Comparison of ENCODE assay signal across 9 cellular contexts in genomic region chr12:1662761-1663439, GRCh38. TPM values are rescaled to one million over a fixed set of nuclear protein-coding genes. Genes with fewer than 3 reads are reported as not detected.
A peak's percentile ranks its signal among the peaks of the same experiment; 100 is the strongest.
DNase-seq lines count a peak whose midpoint lies in the region; ATAC-seq, FAIRE-seq and TF ChIP-seq lines count a peak whose summit lies in the region.
"Had no signal": no experiment of that assay in that cellular context is flagged by ENCODE, and none has a peak within 500 bp of the region (broad histone marks: within the 10 kb centered on the region; RNA-seq: fewer than 3 reads in every experiment).

No MANE protein-coding gene starts in this region.

- TF ChIP-seq EP300 in esophagus muscularis mucosa (IDR thresholded peaks at IDR 0.05): no peak

- peak in 2 of 3 experiments; percentile 18 to 41 for TF ChIP-seq CTCF in esophagus muscularis mucosa (IDR thresholded peaks at IDR 0.05)
- peak; percentile 23 for TF ChIP-seq CTCF in osteocyte (IDR thresholded peaks at IDR 0.05)

- peaks cover 55% of the 10 kb centered on the region for H3K4me1 Mint-ChIP-seq in activated CD8-positive, alpha-beta T cell treated with anti-CD3 and anti-CD28 coated beads, Interleukin-2, amount 10 ng/mL, durations not matched to agents 7 days and 5 days (ENCODE audit: low read depth)
- H3K4me1 Mint-ChIP-seq in osteocyte (ENCODE audit: unreplicated experiment): peaks cover 63% of the 10 kb centered on the region

- H3K27me3 ChIP-seq in esophagus muscularis mucosa: no peaks in the 10 kb centered on the region
- H3K27me3 ChIP-seq: SJSA1 had no signal

- H3K9me3 ChIP-seq in esophagus muscularis mucosa: no peaks in the 10 kb centered on the region
- H3K9me3 ChIP-seq: SJSA1 had no signal

- WGBS in esophagus muscularis mucosa: 62% methylated on average over 6 of the region's 46 CpGs

- H3K4me1 ChIP-seq in esophagus muscularis mucosa: peaks cover 36 to 46% (median 44%) of the 10 kb centered on the region in 4 donors

- peak; percentile 26 for FAIRE-seq in HTR-8/SVneo (lab: Jason Lieb, UNC)

- H3K4me3 Mint-ChIP-seq in activated CD8-positive, alpha-beta T cell treated with anti-CD3 and anti-CD28 coated beads, Interleukin-2, amount 10 ng/mL, durations not matched to agents 7 days and 5 days: peak overlapping the region; percentile 70
- H3K4me3 Mint-ChIP-seq in osteocyte (ENCODE audit: unreplicated experiment): peak overlapping the region; percentile 67

- CTCF ChIA-PET in activated CD8-positive, alpha-beta T cell treated with anti-CD3 and anti-CD28 coated beads, Interleukin-2, amount 10 ng/mL, durations not matched to agents 7 days and 5 days (lab: Charles Lee): interaction anchor here (1.6 kb wide), 1 partner anchor 10 kb away, joined by 4 read pairs; no protein-coding TSS in a partner anchor

- peak overlapping the region; percentile 69 to 76 (median 76) for H3K27ac ChIP-seq in esophagus muscularis mucosa (replicated peaks in 1 of 4)
- H3K27ac ChIP-seq: SJSA1 had no signal

- POLR2A ChIA-PET in activated CD8-positive, alpha-beta T cell treated with anti-CD3 and anti-CD28 coated beads, Interleukin-2, amount 10 ng/mL, durations not matched to agents 7 days and 5 days (lab: Charles Lee): interaction anchor here (0.6 kb wide), 1 partner anchor 1891 kb away, joined by 3 read pairs; no protein-coding TSS in a partner anchor

- no peak for ATAC-seq in activated CD8-positive, alpha-beta T cell treated with anti-CD3 and anti-CD28 coated beads, Interleukin-2, amount 10 ng/mL, durations not matched to agents 7 days and 5 days

- H3K36me3 Mint-ChIP-seq in activated CD8-positive, alpha-beta T cell treated with anti-CD3 and anti-CD28 coated beads, Interleukin-2, amount 10 ng/mL, durations not matched to agents 7 days and 5 days (ENCODE audit: low read depth): peaks cover 14% of the 10 kb centered on the region
- H3K36me3 Mint-ChIP-seq in osteocyte (ENCODE audit: unreplicated experiment): no peaks in the 10 kb centered on the region

- DNase-seq in HTR-8/SVneo (ENCODE audit: insufficient read length, low spot score) (no peak), esophagus muscularis mucosa (ENCODE audit: extremely low spot score) (no peak), osteocyte (ENCODE audit: extremely low spot score, unreplicated experiment) (no peak), SIG-M5 (lab: John Stamatoyannopoulos, UW) (no peak), kidney glomerular epithelial cell (lab: John Stamatoyannopoulos, UW) (no peak), cortex of kidney (lab: John Stamatoyannopoulos, UW) (no peak), pons (ENCODE audit: low spot score) (no peak)
- DNase-seq in activated CD8-positive, alpha-beta T cell treated with anti-CD3 and anti-CD28 coated beads, Interleukin-2, amount 10 ng/mL, durations not matched to agents 7 days and 5 days: no peak

- H3K9me3 Mint-ChIP-seq in activated CD8-positive, alpha-beta T cell treated with anti-CD3 and anti-CD28 coated beads, Interleukin-2, amount 10 ng/mL, durations not matched to agents 7 days and 5 days (ENCODE audit: insufficient read depth): no peaks in the 10 kb centered on the region
- H3K9me3 Mint-ChIP-seq in osteocyte (ENCODE audit: unreplicated experiment): no peaks in the 10 kb centered on the region

- intact Hi-C loops in esophagus muscularis mucosa (cut with DNase I): no loop called here

- H3K27ac Mint-ChIP-seq in activated CD8-positive, alpha-beta T cell treated with anti-CD3 and anti-CD28 coated beads, Interleukin-2, amount 10 ng/mL, durations not matched to agents 7 days and 5 days: peak overlapping the region; percentile 81
- peak overlapping the region; percentile 79 for H3K27ac Mint-ChIP-seq in osteocyte (ENCODE audit: unreplicated experiment)

- no peaks in the 10 kb centered on the region for H3K27me3 Mint-ChIP-seq in activated CD8-positive, alpha-beta T cell treated with anti-CD3 and anti-CD28 coated beads, Interleukin-2, amount 10 ng/mL, durations not matched to agents 7 days and 5 days (ENCODE audit: low read depth)
- H3K27me3 Mint-ChIP-seq in osteocyte (ENCODE audit: unreplicated experiment): no peaks in the 10 kb centered on the region

- no peak for TF ChIP-seq POLR2A in esophagus muscularis mucosa (IDR thresholded peaks at IDR 0.05; ENCODE audit: low read depth)

- H3K36me3 ChIP-seq in esophagus muscularis mucosa: no peaks in the 10 kb centered on the region
- H3K36me3 ChIP-seq: SJSA1 had no signal

- peak overlapping the region; percentile 20 to 35 (median 31) for H3K4me3 ChIP-seq in esophagus muscularis mucosa

RNA-seq across cellular contexts. Expression of gene ADIPOR2, which starts 28.0 kb away (rescaled TPM):
- 10 to 100 TPM; 64.4 to 68.3 TPM for total RNA-seq in activated CD8-positive, alpha-beta T cell treated with anti-CD3 and anti-CD28 coated beads, Interleukin-2, amount 10 ng/mL, durations not matched to agents 7 days and 5 days
- total RNA-seq in esophagus muscularis mucosa (10 to 100 TPM; 28.2 to 37.4 (median 34.1) TPM), osteocyte (40.2 and 43.5 TPM in 2 replicates)

RNA-seq across cellular contexts. Expression of gene WNT5B, which starts 33.9 kb away (rescaled TPM):
- not detected for total RNA-seq in activated CD8-positive, alpha-beta T cell treated with anti-CD3 and anti-CD28 coated beads, Interleukin-2, amount 10 ng/mL, durations not matched to agents 7 days and 5 days
- 100 to 1,000 TPM in 1 of 4 donors, 10 to 100 TPM in 3; 33.5 to 112 (median 53.5) TPM for total RNA-seq in esophagus muscularis mucosa
- 88.7 and 99.5 TPM in 2 replicates for total RNA-seq in osteocyte

Comparison
In these comparisons a context has a peak if more than half of its experiments do, and no peak if none do; other contexts are left out.
1. RNA of gene WNT5B, which starts 33.9 kb away (total RNA-seq): 88.7 to 99.5 TPM in osteocyte and 33.5 to 112 TPM in esophagus muscularis mucosa; not detected in activated CD8-positive, alpha-beta T cell treated with anti-CD3 and anti-CD28 coated beads, Interleukin-2, amount 10 ng/mL, durations not matched to agents 7 days and 5 days; every median in the first group is over 10 times any median in the second.